ENCODE assay signal across 9 cellular contexts in genomic region chr9:107548298-107549142, GRCh38. TPM values are rescaled to one million over a fixed set of nuclear protein-coding genes. Genes with fewer than 3 reads are reported as not detected.
DNase-seq lines count a peak whose midpoint lies in the region; ATAC-seq and TF ChIP-seq lines count a peak whose summit lies in the region.
"Had no signal": no experiment of that assay in that cellular context is flagged by ENCODE, and none has a peak within 500 bp of the region (broad histone marks: within the 10 kb centered on the region; RNA-seq: fewer than 3 reads in every experiment).

No MANE protein-coding gene starts in this region.

- no peak for TF ChIP-seq POLR2A in esophagus squamous epithelium (IDR thresholded peaks at IDR 0.05)

- H3K27me3 Mint-ChIP-seq in CD8-positive, alpha-beta T cell (ENCODE audit: low read depth), result peaks cover 3% of the 10 kb centered on the region

- H3K4me3 ChIP-seq in esophagus squamous epithelium, result peak overlapping the region in 1 of 4 donors; percentile 14
- no peak overlapping the region for H3K4me3 ChIP-seq in CD8-positive, alpha-beta T cell (ENCODE audit: low read depth, low read length)
- H3K4me3 ChIP-seq: SJCRH30 had no signal

- no peaks in the 10 kb centered on the region for H3K36me3 Mint-ChIP-seq in CD8-positive, alpha-beta T cell

- POLR2A ChIA-PET in CD8-positive, alpha-beta T cell (lab: Charles Lee), result no interaction called here

- peak overlapping the region in 3 of 4 donors; percentile 55 to 69 (median 58) for H3K27ac ChIP-seq in esophagus squamous epithelium
- H3K27ac ChIP-seq in CD8-positive, alpha-beta T cell (ENCODE audit: low read depth, low read length), result no peak overlapping the region
- H3K27ac ChIP-seq: SJCRH30 had no signal

- no peaks in the 10 kb centered on the region for H3K36me3 ChIP-seq in esophagus squamous epithelium
- H3K36me3 ChIP-seq in CD8-positive, alpha-beta T cell (ENCODE audit: insufficient read depth, low read length), result no peaks in the 10 kb centered on the region
- H3K36me3 ChIP-seq: SJCRH30 had no signal

- no peaks in the 10 kb centered on the region for H3K27me3 ChIP-seq in esophagus squamous epithelium
- no peaks in the 10 kb centered on the region for H3K27me3 ChIP-seq in CD8-positive, alpha-beta T cell (ENCODE audit: insufficient read depth, low read length)
- H3K27me3 ChIP-seq: SJCRH30 had no signal

- H3K9me3 Mint-ChIP-seq in CD8-positive, alpha-beta T cell, result no peaks in the 10 kb centered on the region

- no peak overlapping the region for H3K4me3 Mint-ChIP-seq in CD8-positive, alpha-beta T cell

- DNase-seq in DMS53 treated with DMSO at 0.1 percent for 48 hours (lab: John Stamatoyannopoulos, UW; ENCODE audit: unreplicated experiment), result peak; percentile 19
- DNase-seq in OCI-M1 (lab: John Stamatoyannopoulos, UW), result peak; percentile 92
- DNase-seq in esophagus squamous epithelium (lab: John Stamatoyannopoulos, UW), result no peak
- DNase-seq in pons (ENCODE audit: low spot score), result peak; percentile 41
- DNase-seq in 8988T, result no peak
- DNase-seq in CD8-positive, alpha-beta T cell, result no peak
- no peak for DNase-seq in activated effector memory CD4-positive, alpha-beta T cell treated with anti-CD3 and anti-CD28 coated beads, Interleukin-2, amount 50 U/mL, for 16 hours
- DNase-seq in DMS 273 (lab: John Stamatoyannopoulos, UW; ENCODE audit: unreplicated experiment), result no peak
- DNase-seq: SJCRH30 had no signal

- TF ChIP-seq CTCF in esophagus squamous epithelium (IDR thresholded peaks at IDR 0.05), result no peak
- TF ChIP-seq CTCF in CD8-positive, alpha-beta T cell (IDR thresholded peaks at IDR 0.05), result no peak

- H3K4me1 Mint-ChIP-seq in CD8-positive, alpha-beta T cell (ENCODE audit: low read depth), result no peaks in the 10 kb centered on the region

- CTCF ChIA-PET in CD8-positive, alpha-beta T cell (lab: Charles Lee), result interaction anchor here (0.7 kb wide), 1 partner anchor 530 kb away, joined by 3 read pairs; no protein-coding TSS in a partner anchor

- no peaks in the 10 kb centered on the region for H3K9me3 ChIP-seq in esophagus squamous epithelium
- no peaks in the 10 kb centered on the region for H3K9me3 ChIP-seq in CD8-positive, alpha-beta T cell (ENCODE audit: low read length)
- H3K9me3 ChIP-seq: SJCRH30 had no signal

- no peak for ATAC-seq in CD8-positive, alpha-beta T cell

- intact Hi-C loops in esophagus squamous epithelium (cut with DNase I), result no loop called here
- intact Hi-C loops in CD8-positive, alpha-beta T cell (cut with DNase I, micrococcal nuclease), result no loop called here

- peaks cover 0 to 16% (median 6%) of the 10 kb centered on the region in 3 donors for H3K4me1 ChIP-seq in esophagus squamous epithelium
- H3K4me1 ChIP-seq in CD8-positive, alpha-beta T cell (ENCODE audit: insufficient read depth, low read length), result no peaks in the 10 kb centered on the region
- H3K4me1 ChIP-seq: SJCRH30 had no signal

- no peak overlapping the region for H3K27ac Mint-ChIP-seq in CD8-positive, alpha-beta T cell

- WGBS in esophagus squamous epithelium, 2 donors, result 39 to 40% methylated on average over 10 of the region's 10 CpGs

RNA-seq across cellular contexts. Expression of gene KLF4, which starts 59.0 kb away (rescaled TPM):
- total RNA-seq in esophagus squamous epithelium, result 100 to 1,000 TPM in 2 of 4 donors, 10 to 100 TPM in 2; 72.0 to 157 (median 106) TPM
- 1 to 10 TPM; 5.4 to 7.2 TPM for total RNA-seq in CD8-positive, alpha-beta T cell

Comparison
In these comparisons a context has a peak if more than half of its experiments do, and no peak if none do; other contexts are left out.
1. DNase-seq: peak in DMS53 treated with DMSO at 0.1 percent for 48 hours (single experiment), OCI-M1 (single experiment) and pons (single experiment); none in esophagus squamous epithelium (single experiment), 8988T (single experiment), CD8-positive, alpha-beta T cell (0 of 7), activated effector memory CD4-positive, alpha-beta T cell treated with anti-CD3 and anti-CD28 coated beads, Interleukin-2, amount 50 U/mL, for 16 hours (single experiment) and DMS 273 (single experiment).
2. RNA of gene KLF4, which starts 59.0 kb away (total RNA-seq): 72.0 to 157 TPM in esophagus squamous epithelium; 5.4 to 7.2 TPM in CD8-positive, alpha-beta T cell; every median in the first group is over 4 times any median in the second.